Comparison of ENCODE assay signal across 19 cellular contexts in the genomic region with DNA sequence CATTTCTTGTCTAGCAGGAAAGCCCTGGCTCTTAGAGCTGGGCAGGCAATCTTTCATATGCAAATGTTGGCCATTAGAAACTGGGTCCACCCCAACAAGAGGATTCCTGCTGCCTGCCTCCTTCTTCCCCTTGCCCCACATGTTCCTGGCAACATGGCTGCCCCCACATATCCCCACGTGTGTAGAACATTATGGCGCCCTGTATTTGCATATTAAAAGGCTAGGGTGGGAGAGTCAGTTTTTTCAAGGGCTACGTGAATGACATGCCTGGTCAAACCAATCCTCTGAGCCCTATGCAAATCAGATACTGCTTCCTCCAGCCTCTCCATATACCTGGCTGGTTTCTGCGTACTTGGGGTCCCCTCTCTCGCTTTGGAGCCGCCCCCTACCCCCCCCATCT.
DNase-seq lines count a peak whose midpoint lies in the region; ATAC-seq, FAIRE-seq and TF ChIP-seq lines count a peak whose summit lies in the region.
"Had no signal": no experiment of that assay in that cellular context is flagged by ENCODE, and none has a peak within 500 bp of the region (broad histone marks: within the 10 kb centered on the region; RNA-seq: fewer than 3 reads in every experiment).

No MANE protein-coding gene starts in this region.

- no peak overlapping the region for H3K9ac ChIP-seq in neural progenitor cell

- no peak for FAIRE-seq in GM12891 (lab: Jason Lieb, UNC)
- FAIRE-seq: urothelium cell line had no signal

- no peak for DNase-seq in activated CD4-positive, alpha-beta T cell treated with anti-CD3 and anti-CD28 coated beads, Interleukin-2, amount 10 ng/mL, durations not matched to agents 7 days and 5 days
- no peak for DNase-seq in activated CD4-positive, alpha-beta T cell treated with anti-CD3 and anti-CD28 coated beads for 36 hours
- peak; percentile 45 for DNase-seq in NCI-H1436 treated with DMSO at 0.1 percent for 48 hours (lab: John Stamatoyannopoulos, UW)
- DNase-seq in activated naive CD8-positive, alpha-beta T cell treated with anti-CD3 and anti-CD28 coated beads, Interleukin-2, amount 10 ng/mL, durations not matched to agents 7 days and 5 days, result no peak
- DNase-seq in neural progenitor cell (ENCODE audit: low spot score), result no peak
- DNase-seq in pons (ENCODE audit: low spot score), result no peak
- DNase-seq in foreskin keratinocyte, result no peak
- DNase-seq in GM12891 (ENCODE audit: insufficient read length, low spot score), result no peak
- DNase-seq: activated effector memory CD4-positive, alpha-beta T cell treated with anti-CD3 and anti-CD28 coated beads, Interleukin-2, amount 50 U/mL, for 16 hours; colonic mucosa; islet precursor cell; NCI-H345; retina; stomach had no signal

- H3K4me1 Mint-ChIP-seq in activated CD4-positive, alpha-beta T cell treated with anti-CD3 and anti-CD28 coated beads, Interleukin-2, amount 10 ng/mL, durations not matched to agents 7 days and 5 days, result peaks cover 71% of the 10 kb centered on the region
- H3K4me1 Mint-ChIP-seq in activated CD4-positive, alpha-beta T cell treated with anti-CD3 and anti-CD28 coated beads for 36 hours, result peaks cover 39% of the 10 kb centered on the region
- peaks cover 60% of the 10 kb centered on the region for H3K4me1 Mint-ChIP-seq in activated naive CD8-positive, alpha-beta T cell treated with anti-CD3 and anti-CD28 coated beads, Interleukin-2, amount 10 ng/mL, durations not matched to agents 7 days and 5 days
- H3K4me1 Mint-ChIP-seq in neural progenitor cell, result peaks cover 15% of the 10 kb centered on the region

- H3K27ac Mint-ChIP-seq in activated CD4-positive, alpha-beta T cell treated with anti-CD3 and anti-CD28 coated beads, Interleukin-2, amount 10 ng/mL, durations not matched to agents 7 days and 5 days, result peak overlapping the region; percentile 92
- H3K27ac Mint-ChIP-seq in activated CD4-positive, alpha-beta T cell treated with anti-CD3 and anti-CD28 coated beads for 36 hours, result no peak overlapping the region
- peak overlapping the region; percentile 94 for H3K27ac Mint-ChIP-seq in activated naive CD8-positive, alpha-beta T cell treated with anti-CD3 and anti-CD28 coated beads, Interleukin-2, amount 10 ng/mL, durations not matched to agents 7 days and 5 days
- H3K27ac Mint-ChIP-seq in neural progenitor cell, result no peak overlapping the region

- H3K27me3 Mint-ChIP-seq in activated CD4-positive, alpha-beta T cell treated with anti-CD3 and anti-CD28 coated beads, Interleukin-2, amount 10 ng/mL, durations not matched to agents 7 days and 5 days, result no peaks in the 10 kb centered on the region
- peaks cover 5% of the 10 kb centered on the region for H3K27me3 Mint-ChIP-seq in activated CD4-positive, alpha-beta T cell treated with anti-CD3 and anti-CD28 coated beads for 36 hours
- no peaks in the 10 kb centered on the region for H3K27me3 Mint-ChIP-seq in activated naive CD8-positive, alpha-beta T cell treated with anti-CD3 and anti-CD28 coated beads, Interleukin-2, amount 10 ng/mL, durations not matched to agents 7 days and 5 days
- H3K27me3 Mint-ChIP-seq in neural progenitor cell (ENCODE audit: insufficient read depth, low read depth), result no peaks in the 10 kb centered on the region

- H3K27me3 ChIP-seq in neural progenitor cell, result no peaks in the 10 kb centered on the region
- peaks cover 16% of the 10 kb centered on the region for H3K27me3 ChIP-seq in foreskin keratinocyte
- H3K27me3 ChIP-seq: colonic mucosa, stomach had no signal

- H3K4me3 Mint-ChIP-seq in activated CD4-positive, alpha-beta T cell treated with anti-CD3 and anti-CD28 coated beads, Interleukin-2, amount 10 ng/mL, durations not matched to agents 7 days and 5 days, result no peak overlapping the region
- H3K4me3 Mint-ChIP-seq in activated CD4-positive, alpha-beta T cell treated with anti-CD3 and anti-CD28 coated beads for 36 hours, result no peak overlapping the region
- H3K4me3 Mint-ChIP-seq in activated naive CD8-positive, alpha-beta T cell treated with anti-CD3 and anti-CD28 coated beads, Interleukin-2, amount 10 ng/mL, durations not matched to agents 7 days and 5 days, result peak overlapping the region; percentile 65
- no peak overlapping the region for H3K4me3 Mint-ChIP-seq in neural progenitor cell
- H3K4me3 Mint-ChIP-seq: neural crest cell had no signal

- POLR2A ChIA-PET in activated CD4-positive, alpha-beta T cell treated with anti-CD3 and anti-CD28 coated beads, Interleukin-2, amount 10 ng/mL, durations not matched to agents 7 days and 5 days (lab: Charles Lee), result no interaction called here
- POLR2A ChIA-PET in activated CD4-positive, alpha-beta T cell treated with anti-CD3 and anti-CD28 coated beads for 36 hours (lab: Charles Lee), result no interaction called here
- POLR2A ChIA-PET in activated naive CD8-positive, alpha-beta T cell treated with anti-CD3 and anti-CD28 coated beads, Interleukin-2, amount 10 ng/mL, durations not matched to agents 7 days and 5 days (lab: Charles Lee), result interaction anchor here (0.7 to 3.9 kb wide), 12 partner anchors 15 to 623 kb away, joined by 3 to 64 read pairs (median 18); no protein-coding TSS in a partner anchor

- no peaks in the 10 kb centered on the region for H3K79me2 ChIP-seq in neural progenitor cell (ENCODE audit: low read depth)

- peak overlapping the region; percentile 77 for H2AFZ ChIP-seq in neural progenitor cell (replicated peaks)

- peaks cover 41% of the 10 kb centered on the region for H3K36me3 Mint-ChIP-seq in activated CD4-positive, alpha-beta T cell treated with anti-CD3 and anti-CD28 coated beads, Interleukin-2, amount 10 ng/mL, durations not matched to agents 7 days and 5 days (ENCODE audit: low read depth)
- H3K36me3 Mint-ChIP-seq in activated CD4-positive, alpha-beta T cell treated with anti-CD3 and anti-CD28 coated beads for 36 hours (ENCODE audit: low read depth), result no peaks in the 10 kb centered on the region
- H3K36me3 Mint-ChIP-seq in activated naive CD8-positive, alpha-beta T cell treated with anti-CD3 and anti-CD28 coated beads, Interleukin-2, amount 10 ng/mL, durations not matched to agents 7 days and 5 days, result peaks cover 14% of the 10 kb centered on the region
- H3K36me3 Mint-ChIP-seq in neural progenitor cell, result no peaks in the 10 kb centered on the region

- no peaks in the 10 kb centered on the region for H3K9me3 ChIP-seq in neural progenitor cell (ENCODE audit: low read depth)
- H3K9me3 ChIP-seq: colonic mucosa, gastroesophageal sphincter, stomach had no signal

- H3F3A ChIP-seq in neural progenitor cell (ENCODE audit: low read depth), result no peaks in the 10 kb centered on the region

- intact Hi-C loops in activated CD4-positive, alpha-beta T cell treated with anti-CD3 and anti-CD28 coated beads for 36 hours (cut with DNase I, micrococcal nuclease), result no loop called here

- no peaks in the 10 kb centered on the region for H4K20me1 ChIP-seq in neural progenitor cell (ENCODE audit: low read depth)

- H3K4me3 ChIP-seq in neural progenitor cell, result no peak overlapping the region
- H3K4me3 ChIP-seq: colonic mucosa, gastroesophageal sphincter, SK-N-MC, stomach had no signal

- H3K27ac ChIP-seq in neural progenitor cell (no peak overlapping the region), foreskin keratinocyte (no peak overlapping the region)
- H3K27ac ChIP-seq: colonic mucosa, epithelial cell of prostate, gastroesophageal sphincter, SK-N-MC, stomach had no signal

- no peak overlapping the region for H3K4me2 ChIP-seq in neural progenitor cell

- TF ChIP-seq CTCF in neural progenitor cell (IDR thresholded peaks at IDR 0.05), result no peak
- no peak for TF ChIP-seq CTCF in foreskin keratinocyte (conservative IDR thresholded peaks at IDR 0.05)

- H3K9me3 Mint-ChIP-seq in activated CD4-positive, alpha-beta T cell treated with anti-CD3 and anti-CD28 coated beads, Interleukin-2, amount 10 ng/mL, durations not matched to agents 7 days and 5 days, result peaks cover 19% of the 10 kb centered on the region
- no peaks in the 10 kb centered on the region for H3K9me3 Mint-ChIP-seq in activated CD4-positive, alpha-beta T cell treated with anti-CD3 and anti-CD28 coated beads for 36 hours (ENCODE audit: low read depth)
- peaks cover 3% of the 10 kb centered on the region for H3K9me3 Mint-ChIP-seq in activated naive CD8-positive, alpha-beta T cell treated with anti-CD3 and anti-CD28 coated beads, Interleukin-2, amount 10 ng/mL, durations not matched to agents 7 days and 5 days
- H3K9me3 Mint-ChIP-seq in neural progenitor cell, result peaks cover 6% of the 10 kb centered on the region
- H3K9me3 Mint-ChIP-seq: neural crest cell had no signal

- ATAC-seq in activated CD4-positive, alpha-beta T cell treated with anti-CD3 and anti-CD28 coated beads for 36 hours, result no peak
- ATAC-seq in activated naive CD8-positive, alpha-beta T cell treated with anti-CD3 and anti-CD28 coated beads, Interleukin-2, amount 10 ng/mL, durations not matched to agents 7 days and 5 days (ENCODE audit: low read depth), result no peak
- no peak for ATAC-seq in foreskin keratinocyte
- ATAC-seq: gastroesophageal sphincter had no signal

- H3K4me1 ChIP-seq in neural progenitor cell (peaks cover 23% of the 10 kb centered on the region), foreskin keratinocyte (no peaks in the 10 kb centered on the region)
- H3K4me1 ChIP-seq: colonic mucosa, gastroesophageal sphincter had no signal

- no peak for TF ChIP-seq POLR2A in GM12891 (IDR thresholded peaks at IDR 0.05; ENCODE audit: low read depth, low read length)

- CTCF ChIA-PET in activated CD4-positive, alpha-beta T cell treated with anti-CD3 and anti-CD28 coated beads, Interleukin-2, amount 10 ng/mL, durations not matched to agents 7 days and 5 days (lab: Charles Lee), result interaction anchor here (0.6 to 4.2 kb wide), 5 partner anchors 9 to 945 kb away, joined by 3 to 21 read pairs (median 4); no protein-coding TSS in a partner anchor
- CTCF ChIA-PET in activated CD4-positive, alpha-beta T cell treated with anti-CD3 and anti-CD28 coated beads for 36 hours (lab: Charles Lee), result interaction anchor here (0.7 to 3.1 kb wide), 5 partner anchors 10 to 254 kb away, joined by 3 to 17 read pairs (median 11); no protein-coding TSS in a partner anchor

- no peaks in the 10 kb centered on the region for H3K36me3 ChIP-seq in neural progenitor cell
- H3K36me3 ChIP-seq: colonic mucosa, gastroesophageal sphincter, stomach had no signal

TF ChIP-seq in GM12891, 5 proteins besides CTCF, POLR2A, EP300 and RAD21:
- TF ChIP-seq POU2F2 (IDR thresholded peaks at IDR 0.05; ENCODE audit: low read depth, low read length) (no peak), PAX5 (IDR thresholded peaks at IDR 0.05; ENCODE audit: insufficient read depth, low read length, severe bottlenecking) (no peak), POLR2AphosphoS5 (IDR thresholded peaks at IDR 0.05; ENCODE audit: low read depth, low read length) (no peak), TAF1 (IDR thresholded peaks at IDR 0.05; ENCODE audit: low read depth, low read length) (no peak), SPI1 (IDR thresholded peaks at IDR 0.05; ENCODE audit: low read depth, low read length) (no peak)

Comparison
In these comparisons a context has a peak if more than half of its experiments do, and no peak if none do; other contexts are left out.
1. H3K27ac Mint-ChIP-seq: peak in activated CD4-positive, alpha-beta T cell treated with anti-CD3 and anti-CD28 coated beads, Interleukin-2, amount 10 ng/mL, durations not matched to agents 7 days and 5 days (single experiment) and activated naive CD8-positive, alpha-beta T cell treated with anti-CD3 and anti-CD28 coated beads, Interleukin-2, amount 10 ng/mL, durations not matched to agents 7 days and 5 days (single experiment); none in activated CD4-positive, alpha-beta T cell treated with anti-CD3 and anti-CD28 coated beads for 36 hours (single experiment) and neural progenitor cell (single experiment).